8 cellular contexts compared by ENCODE assay signal in genomic region chr7:73734619-73735525, GRCh38. TPM values are rescaled to one million over a fixed set of nuclear protein-coding genes. Genes with fewer than 3 reads are reported as not detected.
DNase-seq lines count a peak whose midpoint lies in the region; ATAC-seq and TF ChIP-seq lines count a peak whose summit lies in the region.

No MANE protein-coding gene starts in this region.

- no peaks in the 10 kb centered on the region for H3K36me3 ChIP-seq in right lobe of liver

- peak; percentile 90 for DNase-seq in GM12865 (ENCODE audit: low read depth)
- peak; percentile 17 for DNase-seq in NCI-H446 treated with DMSO at 0.1 percent for 48 hours (lab: John Stamatoyannopoulos, UW)
- DNase-seq in choroid plexus epithelial cell (ENCODE audit: low read depth) = peak; percentile 84
- peak; percentile 74 to 80 (median 78) for DNase-seq in right lobe of liver
- peak; percentile 74 for DNase-seq in stimulated activated CD8-positive, alpha-beta memory T cell treated with anti-CD3 and anti-CD28 coated beads, Interleukin-15, amount 100 ng/mL, for 1 hour (ENCODE audit: low read depth)

- no peaks in the 10 kb centered on the region for H3K9me3 ChIP-seq in right lobe of liver

- no peaks in the 10 kb centered on the region for H3K27me3 ChIP-seq in right lobe of liver

- no peak for TF ChIP-seq POLR2A in right lobe of liver (IDR thresholded peaks at IDR 0.05)

- TF ChIP-seq CTCF in GM12865 (IDR thresholded peaks at IDR 0.05; ENCODE audit: insufficient read depth, low read depth, low read length, missing control alignments) (peak; percentile 86), choroid plexus epithelial cell (conservative IDR thresholded peaks at IDR 0.05; ENCODE audit: low read depth, low read length) (peak; percentile 85), right lobe of liver (IDR thresholded peaks at IDR 0.05) (peak; percentile 85 to 89 (median 87))

- H3K27ac ChIP-seq in right lobe of liver = peak overlapping the region in 1 of 3 donors; percentile 47

- H3K4me3 ChIP-seq in GM12865 (ENCODE audit: low read depth, low read length) = no peak overlapping the region
- no peak overlapping the region for H3K4me3 ChIP-seq in choroid plexus epithelial cell (ENCODE audit: low read depth, low read length)
- no peak overlapping the region for H3K4me3 ChIP-seq in right lobe of liver

- intact Hi-C loops in right lobe of liver (cut with DNase I) = loop anchor here in 1 of 2 donors (10.0 kb wide), 1 partner anchor 120 kb away; no protein-coding TSS in a partner anchor

- 28% methylated on average over 3 of the region's 16 CpGs for WGBS in right lobe of liver (ENCODE audit: insufficient coverage, low coverage, low lambda C conversion rate, missing lambda C conversion rate)

- ATAC-seq in HG03135 (IDR thresholded peaks at IDR 0.05; ENCODE audit: unreplicated experiment) (peak; percentile 44), right lobe of liver (peak; percentile 53 to 65 (median 62)), GM21717 (IDR thresholded peaks at IDR 0.05; ENCODE audit: unreplicated experiment) (no peak)
- peak; percentile 61 to 63 for ATAC-seq in activated CD4-positive, CD25-positive, alpha-beta regulatory T cell treated with anti-CD3 and anti-CD28 coated beads, Interleukin-2, amount 50 U/mL, for 24 hours

- H3K4me1 ChIP-seq in right lobe of liver = peaks cover 0 to 3% (median 1%) of the 10 kb centered on the region in 4 donors

RNA-seq across cellular contexts. Expression of gene ABHD11, which starts 3.7 kb away (rescaled TPM):
- total RNA-seq in right lobe of liver = 1 to 10 TPM; 5.6 to 8.4 (median 7.0) TPM

RNA-seq across cellular contexts. Expression of gene STX1A, which starts 15.4 kb away (rescaled TPM):
- 1 to 10 TPM; 1.4 to 2.8 (median 1.9) TPM for total RNA-seq in right lobe of liver

RNA-seq across cellular contexts. Expression of gene CLDN3, which starts 35.2 kb away (rescaled TPM):
- 10 to 100 TPM; 16.1 to 37.3 (median 19.9) TPM for total RNA-seq in right lobe of liver

RNA-seq across cellular contexts. Expression of gene BUD23, which starts 51.5 kb away (rescaled TPM):
- 10 to 100 TPM; 24.1 to 35.0 (median 29.2) TPM for total RNA-seq in right lobe of liver

RNA-seq across cellular contexts. Expression of gene DNAJC30, which starts 51.6 kb away (rescaled TPM):
- 1 to 10 TPM; 5.4 to 8.8 (median 7.0) TPM for total RNA-seq in right lobe of liver

Comparison
In these comparisons a context has a peak if more than half of its experiments do, and no peak if none do; other contexts are left out.
1. DNase-seq: peak in every context shown above with its lines; median percentile 90 in GM12865; 84 in choroid plexus epithelial cell; 78 in right lobe of liver; 74 in stimulated activated CD8-positive, alpha-beta memory T cell treated with anti-CD3 and anti-CD28 coated beads, Interleukin-15, amount 100 ng/mL, for 1 hour; 17 in NCI-H446 treated with DMSO at 0.1 percent for 48 hours.